In genomic region chr4:159016527-159017137, GRCh38 we compare ENCODE assay signal across 8 cellular contexts.
DNase-seq lines count a peak whose midpoint lies in the region; ATAC-seq, FAIRE-seq and TF ChIP-seq lines count a peak whose summit lies in the region.

No MANE protein-coding gene starts in this region.

- H3K9me3 ChIP-seq in pancreas (no peaks in the 10 kb centered on the region), PC-3 (ENCODE audit: low read length) (no peaks in the 10 kb centered on the region)

- no peak overlapping the region for H3K9ac ChIP-seq in PC-3 (ENCODE audit: low read length)

- no peak overlapping the region for H3K4me3 ChIP-seq in astrocyte of the cerebellum (ENCODE audit: low read depth, low read length)
- H3K4me3 ChIP-seq in pancreas: no peak overlapping the region
- no peak overlapping the region for H3K4me3 ChIP-seq in PC-3 (ENCODE audit: low read length)

- no peaks in the 10 kb centered on the region for H3K36me3 ChIP-seq in pancreas
- no peaks in the 10 kb centered on the region for H3K36me3 ChIP-seq in PC-3 (ENCODE audit: low read depth, low read length)

- H3K79me2 ChIP-seq in PC-3 (ENCODE audit: low read length): no peaks in the 10 kb centered on the region

- CTCF ChIA-PET in PC-3 (lab: Charles Lee): no interaction called here

- no peaks in the 10 kb centered on the region for H3K9me2 ChIP-seq in PC-3 (replicated peaks; ENCODE audit: low read length)

- no peaks in the 10 kb centered on the region for H4K20me1 ChIP-seq in PC-3 (ENCODE audit: low read length)

- peak; percentile 92 for FAIRE-seq in GM19239 (lab: Jason Lieb, UNC)
- FAIRE-seq in pancreas (lab: Jason Lieb, UNC): no peak

- DNase-seq in GM19239 (ENCODE audit: insufficient read length, low spot score): peak; percentile 36
- no peak for DNase-seq in astrocyte of the cerebellum (ENCODE audit: low read depth)
- no peak for DNase-seq in pancreas
- no peak for DNase-seq in PC-3
- DNase-seq in stimulated activated naive CD8-positive, alpha-beta T cell treated with anti-CD3 and anti-CD28 coated beads, Interleukin-15, Interleukin-2, amounts not matched to agents 100 U/mL and 50 U/mL, for 24 hours: no peak
- DNase-seq in DMS53 treated with DMSO at 0.1 percent for 48 hours (lab: John Stamatoyannopoulos, UW; ENCODE audit: unreplicated experiment): no peak
- no peak for DNase-seq in stimulated activated CD4-positive, alpha-beta T cell treated with anti-CD3 and anti-CD28 coated beads, Interleukin-4, amount 100 ng/mL, for 4 hours

- H3K27ac ChIP-seq in pancreas (no peak overlapping the region), PC-3 (ENCODE audit: low read length) (no peak overlapping the region)

- intact Hi-C loops in pancreas (cut with DNase I): no loop called here
- intact Hi-C loops in PC-3 (cut with micrococcal nuclease): no loop called here

- H3K4me1 ChIP-seq in pancreas: no peaks in the 10 kb centered on the region
- peaks cover 10% of the 10 kb centered on the region for H3K4me1 ChIP-seq in PC-3 (ENCODE audit: insufficient read depth, low read length)

- H2AFZ ChIP-seq in PC-3 (ENCODE audit: low read length): no peak overlapping the region

- ATAC-seq in HG02943 (IDR thresholded peaks at IDR 0.05; ENCODE audit: low read depth, unreplicated experiment) (peak; percentile 54), pancreas (peak in 3 of 4 donors; percentile 34 to 50 (median 41)), PC-3 (no peak)
- ATAC-seq in stimulated activated naive CD8-positive, alpha-beta T cell treated with anti-CD3 and anti-CD28 coated beads, Interleukin-15, Interleukin-2, amounts not matched to agents 100 U/mL and 50 U/mL, for 24 hours: no peak

- H3K27me3 ChIP-seq in pancreas: no peaks in the 10 kb centered on the region
- H3K27me3 ChIP-seq in PC-3 (ENCODE audit: low read length): no peaks in the 10 kb centered on the region

- H3F3A ChIP-seq in PC-3 (ENCODE audit: low read length, unreplicated experiment): no peaks in the 10 kb centered on the region

- POLR2A ChIA-PET in PC-3 (lab: Charles Lee; ENCODE audit: unreplicated experiment): no interaction called here

- TF ChIP-seq CTCF in astrocyte of the cerebellum (IDR thresholded peaks at IDR 0.05; ENCODE audit: low read depth, low read length, missing control alignments) (peak; percentile 29), pancreas (IDR thresholded peaks at IDR 0.05) (no peak), PC-3 (conservative IDR thresholded peaks at IDR 0.05; ENCODE audit: low read depth, low read length) (no peak)

- BruUV-seq in PC-3 (replicated peaks; lab: Mats Ljungman, UMichigan): no TSS peak

- WGBS in pancreas, 2 donors: 45 to 47% methylated on average over 8 of the region's 8 CpGs

- H3K4me2 ChIP-seq in PC-3 (ENCODE audit: low read length): no peak overlapping the region

- in situ Hi-C loops in astrocyte of the cerebellum (cut with HindIII; ENCODE audit: low sequenced_read_pairs): no loop called here

Comparison
In these comparisons a context has a peak if more than half of its experiments do, and no peak if none do; other contexts are left out.
1. ATAC-seq: peak in HG02943 (single experiment) and pancreas (3 of 4); none in PC-3 (single experiment) and stimulated activated naive CD8-positive, alpha-beta T cell treated with anti-CD3 and anti-CD28 coated beads, Interleukin-15, Interleukin-2, amounts not matched to agents 100 U/mL and 50 U/mL, for 24 hours (single experiment).